Comparison of ENCODE assay signal across 21 cellular contexts in genomic region chr2:215717627-215718412, GRCh38.
DNase-seq lines count a peak whose midpoint lies in the region; ATAC-seq and TF ChIP-seq lines count a peak whose summit lies in the region.
"Had no signal": no experiment of that assay in that cellular context is flagged by ENCODE, and none has a peak within 500 bp of the region (broad histone marks: within the 10 kb centered on the region; RNA-seq: fewer than 3 reads in every experiment).

No MANE protein-coding gene starts in this region.

- peak in 7 of 8 donors; percentile 17 to 75 (median 54) for ATAC-seq in heart right ventricle
- ATAC-seq in Right ventricle myocardium inferior, result no peak
- ATAC-seq in aorta (ENCODE audit: low FRiP score), result peak; percentile 23
- ATAC-seq in T-cell (replicated peaks in 1 of 4), result no peak
- ATAC-seq: naive thymus-derived CD4-positive, alpha-beta T cell had no signal

- H3K4me1 Mint-ChIP-seq in mesothelial cell of epicardium, result peaks cover 45% of the 10 kb centered on the region
- no peaks in the 10 kb centered on the region for H3K4me1 Mint-ChIP-seq in T-cell
- H3K4me1 Mint-ChIP-seq: activated naive CD4-positive, alpha-beta T cell treated with anti-CD3 and anti-CD28 coated beads, Interleukin-2, amount 50 U/mL, for 24 hours; CD8-positive, alpha-beta memory T cell had no signal

- H3K4me1 ChIP-seq in heart right ventricle (peaks cover 0 to 41% (median 25%) of the 10 kb centered on the region in 9 donors), aorta (ENCODE audit: control insufficient read depth in 1 of 2, insufficient read depth in 2 of 2, low read length in 2 of 2) (peaks cover 0 to 3% of the 10 kb centered on the region in 2 donors)

- intact Hi-C loops in heart right ventricle (cut with DNase I), result loop anchor here in 2 of 10 donors (10.0 kb wide), 2 partner anchors 253 to 263 kb away; no protein-coding TSS in a partner anchor
- intact Hi-C loops in Right ventricle myocardium inferior (cut with DNase I), result no loop called here
- intact Hi-C loops in aorta (cut with DNase I), result no loop called here

- 38 to 47% methylated on average over 11 of the region's 11 CpGs for WGBS in heart right ventricle, 2 donors
- WGBS in aorta, 2 donors, result 5 to 7% methylated on average over 11 of the region's 11 CpGs

- no peaks in the 10 kb centered on the region for H3K27me3 Mint-ChIP-seq in mesothelial cell of epicardium (ENCODE audit: low read depth)
- peaks cover 4 to 6% of the 10 kb centered on the region in 2 donors for H3K27me3 Mint-ChIP-seq in T-cell

- H3K27ac ChIP-seq in heart right ventricle, result peak overlapping the region; percentile 2 to 75 (median 63)
- peak overlapping the region; percentile 66 to 82 for H3K27ac ChIP-seq in aorta (ENCODE audit: low read depth in 1 of 2, low read length in 2 of 2)

- H3K9me3 ChIP-seq in heart right ventricle (no peaks in the 10 kb centered on the region), aorta (ENCODE audit: control insufficient read depth, low read length) (no peaks in the 10 kb centered on the region), MG63 (no peaks in the 10 kb centered on the region)
- H3K9me3 ChIP-seq: SK-N-SH, transverse colon had no signal

- CTCF ChIA-PET in T-cell (lab: Charles Lee), result no interaction called here

- no peaks in the 10 kb centered on the region for H3K36me3 Mint-ChIP-seq in mesothelial cell of epicardium
- no peaks in the 10 kb centered on the region for H3K36me3 Mint-ChIP-seq in T-cell
- H3K36me3 Mint-ChIP-seq: activated naive CD4-positive, alpha-beta T cell treated with anti-CD3 and anti-CD28 coated beads, Interleukin-2, amount 50 U/mL, for 24 hours; CD8-positive, alpha-beta memory T cell; naive thymus-derived CD4-positive, alpha-beta T cell had no signal

- H3K9me3 Mint-ChIP-seq in mesothelial cell of epicardium (peaks cover 3% of the 10 kb centered on the region), T-cell (no peaks in the 10 kb centered on the region)
- H3K9me3 Mint-ChIP-seq: activated CD4-positive, alpha-beta T cell treated with anti-CD3 and anti-CD28 coated beads, Interleukin-2, amount 10 ng/mL, durations not matched to agents 7 days and 5 days; activated naive CD4-positive, alpha-beta T cell treated with anti-CD3 and anti-CD28 coated beads, Interleukin-2, amount 50 U/mL, for 24 hours; CD8-positive, alpha-beta memory T cell had no signal

- no peaks in the 10 kb centered on the region for H3K27me3 ChIP-seq in heart right ventricle
- H3K27me3 ChIP-seq in aorta (ENCODE audit: control insufficient read depth in 1 of 2, insufficient read depth in 2 of 2, low read length in 1 of 2), result no peaks in the 10 kb centered on the region
- H3K27me3 ChIP-seq in MG63, result no peaks in the 10 kb centered on the region
- H3K27me3 ChIP-seq: transverse colon had no signal

- H3K4me3 ChIP-seq in heart right ventricle (peak overlapping the region in 5 of 10 donors; percentile 2 to 9 (median 6)), fibroblast of mammary gland (ENCODE audit: control insufficient read depth, low read depth, low read length) (no peak overlapping the region), aorta (ENCODE audit: low read length in 2 of 2) (peak overlapping the region in 1 of 2 donors; percentile 46), MG63 (no peak overlapping the region)
- H3K4me3 ChIP-seq: transverse colon had no signal

- TF ChIP-seq CTCF in heart right ventricle (IDR thresholded peaks at IDR 0.05) (no peak), fibroblast of mammary gland (conservative IDR thresholded peaks at IDR 0.05; ENCODE audit: control insufficient read depth, insufficient read depth, low read depth, low read length) (no peak), mesothelial cell of epicardium (IDR thresholded peaks at IDR 0.05; ENCODE audit: unreplicated experiment) (no peak)

- DNase-seq in heart right ventricle, result no peak
- no peak for DNase-seq in Right ventricle myocardium inferior (ENCODE audit: missing footprints)
- DNase-seq in fibroblast of mammary gland (ENCODE audit: low read depth), result peak; percentile 53
- no peak for DNase-seq in mesothelial cell of epicardium (ENCODE audit: low spot score in 2 of 2, unreplicated experiment in 2 of 2)
- DNase-seq in aorta, result no peak
- no peak for DNase-seq in NCI-H526 treated with DMSO at 0.1 percent for 48 hours (lab: John Stamatoyannopoulos, UW)
- no peak for DNase-seq in T-cell
- DNase-seq in MG63, result no peak
- DNase-seq: activated CD4-positive, alpha-beta T cell treated with anti-CD3 and anti-CD28 coated beads, Interleukin-2, amount 10 ng/mL, durations not matched to agents 7 days and 5 days; activated T-cell treated with anti-CD3 and anti-CD28 coated beads for 4 hours; CD8-positive, alpha-beta memory T cell; central memory CD4-positive, alpha-beta T cell; kidney glomerular epithelial cell; naive thymus-derived CD4-positive, alpha-beta T cell; NCI-H2081; NCI-H524 treated with DMSO at 0.1 percent for 48 hours; OCI-M1; retina; SK-N-SH; transverse colon had no signal

- H3K27ac Mint-ChIP-seq in mesothelial cell of epicardium, result peak overlapping the region; percentile 80
- H3K27ac Mint-ChIP-seq in T-cell, result no peak overlapping the region
- H3K27ac Mint-ChIP-seq: activated CD4-positive, alpha-beta T cell treated with anti-CD3 and anti-CD28 coated beads, Interleukin-2, amount 10 ng/mL, durations not matched to agents 7 days and 5 days; activated naive CD4-positive, alpha-beta T cell treated with anti-CD3 and anti-CD28 coated beads, Interleukin-2, amount 50 U/mL, for 24 hours; CD8-positive, alpha-beta memory T cell; naive thymus-derived CD4-positive, alpha-beta T cell had no signal

- H3K4me3 Mint-ChIP-seq in mesothelial cell of epicardium (no peak overlapping the region), T-cell (no peak overlapping the region)
- H3K4me3 Mint-ChIP-seq: activated CD4-positive, alpha-beta T cell treated with anti-CD3 and anti-CD28 coated beads, Interleukin-2, amount 10 ng/mL, durations not matched to agents 7 days and 5 days; activated naive CD4-positive, alpha-beta T cell treated with anti-CD3 and anti-CD28 coated beads, Interleukin-2, amount 50 U/mL, for 24 hours; CD8-positive, alpha-beta memory T cell; naive thymus-derived CD4-positive, alpha-beta T cell had no signal

- POLR2A ChIA-PET in T-cell (lab: Charles Lee), result no interaction called here

- H3K36me3 ChIP-seq in heart right ventricle (no peaks in the 10 kb centered on the region), aorta (ENCODE audit: control insufficient read depth in 1 of 2, insufficient read depth in 2 of 2, low read length in 1 of 2) (no peaks in the 10 kb centered on the region), MG63 (no peaks in the 10 kb centered on the region)
- H3K36me3 ChIP-seq: transverse colon had no signal

Comparison
In these comparisons a context has a peak if more than half of its experiments do, and no peak if none do; other contexts are left out.
1. ATAC-seq: peak in heart right ventricle (7 of 8) and aorta (single experiment); none in Right ventricle myocardium inferior (single experiment) and T-cell (0 of 4).